In genomic region chr1:57424231-57425027, GRCh38 we compare ENCODE assay signal across 9 cellular contexts.
DNase-seq lines count a peak whose midpoint lies in the region; ATAC-seq and TF ChIP-seq lines count a peak whose summit lies in the region.
"Had no signal": no experiment of that assay in that cellular context is flagged by ENCODE, and none has a peak within 500 bp of the region (broad histone marks: within the 10 kb centered on the region; RNA-seq: fewer than 3 reads in every experiment).

No MANE protein-coding gene starts in this region.

- H3K4me1 ChIP-seq in BLaER1 = peaks cover 6% of the 10 kb centered on the region; the same call in 1 of the 2 replicates

- ATAC-seq in HG03354 (IDR thresholded peaks at IDR 0.05; ENCODE audit: poor library complexity, severe bottlenecking, unreplicated experiment) (no peak), HG03280 (IDR thresholded peaks at IDR 0.05; ENCODE audit: unreplicated experiment) (no peak)
- ATAC-seq: HCT116 had no signal

- no peaks in the 10 kb centered on the region for H3K36me3 ChIP-seq in BLaER1

- no peak for TF ChIP-seq EP300 in Ishikawa (IDR thresholded peaks at IDR 0.05; ENCODE audit: borderline replicate concordance)

- H3K4me3 ChIP-seq in BLaER1 (peak overlapping the region; percentile 77), astrocyte of the cerebellum (ENCODE audit: low read depth, low read length) (peak overlapping the region; percentile 50)

- H3K27ac ChIP-seq in BLaER1 (peak overlapping the region; percentile 22; the same call in 1 of the 2 replicates), RWPE1 (no peak overlapping the region)

- H3K27me3 ChIP-seq in BLaER1 = peaks cover 64% of the 10 kb centered on the region

- H3K9me3 ChIP-seq in BLaER1 = no peaks in the 10 kb centered on the region

- CTCF ChIA-PET in RWPE1 (lab: Yijun Ruan, JAX) = interaction anchor here (0.6 kb wide), 1 partner anchor 138 kb away, joined by 5 read pairs; no protein-coding TSS in a partner anchor

- peak overlapping the region; percentile 34; the same call in 1 of the 2 replicates for H3K9ac ChIP-seq in BLaER1

- no peaks in the 10 kb centered on the region for H4K20me1 ChIP-seq in BLaER1

- in situ Hi-C loops in astrocyte of the cerebellum (cut with HindIII; ENCODE audit: low sequenced_read_pairs) = no loop called here

- POLR2A ChIA-PET in RWPE1 (lab: Yijun Ruan, JAX; ENCODE audit: low non-redundant PET) = no interaction called here

- no peak for DNase-seq in astrocyte of the cerebellum (ENCODE audit: low read depth)
- DNase-seq in iPS-NIHi7 (ENCODE audit: extremely low spot score) = peak; percentile 77
- DNase-seq in stimulated activated CD8-positive, alpha-beta memory T cell treated with anti-CD3 and anti-CD28 coated beads, Interleukin-4, amount 100 ng/mL, for 48 hours = peak; percentile 28
- no peak for DNase-seq in RWPE1 (ENCODE audit: low spot score)

- TF ChIP-seq RAD21 in Ishikawa (IDR thresholded peaks at IDR 0.05; ENCODE audit: low read depth) = no peak

- H3K4me2 ChIP-seq in BLaER1 = peak overlapping the region; percentile 94

- TF ChIP-seq CTCF in astrocyte of the cerebellum (IDR thresholded peaks at IDR 0.05; ENCODE audit: low read depth, low read length, missing control alignments) (peak; percentile 82), RWPE1 (conservative IDR thresholded peaks at IDR 0.05; ENCODE audit: low read depth) (no peak)

TF ChIP-seq in Ishikawa, 13 proteins besides CTCF, POLR2A, EP300 and RAD21:
- TF ChIP-seq ZBTB7A (IDR thresholded peaks at IDR 0.05; ENCODE audit: low read depth) (0 out of 2 replicates have a peak, but pooled peaks have one; percentile 36), FOXM1 (IDR thresholded peaks at IDR 0.05; ENCODE audit: borderline replicate concordance, low read depth) (no peak)

Comparison
In these comparisons a context has a peak if more than half of its experiments do, and no peak if none do; other contexts are left out.
1. DNase-seq: peak in iPS-NIHi7 (single experiment) and stimulated activated CD8-positive, alpha-beta memory T cell treated with anti-CD3 and anti-CD28 coated beads, Interleukin-4, amount 100 ng/mL, for 48 hours (single experiment); none in astrocyte of the cerebellum (single experiment) and RWPE1 (single experiment).